Comparison of ENCODE assay signal across 22 cellular contexts in the genomic region with DNA sequence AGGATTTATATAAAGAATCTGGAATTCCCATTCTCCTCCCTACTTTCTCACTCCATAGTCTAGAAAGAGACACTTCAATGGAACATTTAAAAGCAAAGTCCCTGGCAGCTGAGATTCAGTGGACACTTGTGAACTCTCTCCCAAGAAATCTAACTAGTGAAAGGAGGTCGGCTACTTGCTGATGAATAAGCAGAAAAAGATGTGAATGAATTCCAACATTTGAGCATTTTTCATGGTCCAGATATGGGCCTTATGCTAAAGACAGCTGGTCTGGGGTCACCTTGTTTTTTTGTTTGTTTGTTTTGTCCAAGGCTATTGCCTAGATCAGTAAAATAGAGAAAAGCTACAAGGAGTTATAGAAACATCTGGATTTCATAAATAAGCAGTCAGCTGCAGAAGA.
"Had no signal": no experiment of that assay in that cellular context is flagged by ENCODE, and none has a peak within 500 bp of the region (broad histone marks: within the 10 kb centered on the region; RNA-seq: fewer than 3 reads in every experiment).

No MANE protein-coding gene starts in this region.

- DNase-seq: foreskin melanocyte; head of caudate nucleus; left colon; left ventricle myocardium superior; mesenchymal stem cell; midbrain; naive B cell; occipital lobe; pancreas; right cardiac atrium; stimulated activated CD4-positive, alpha-beta T cell treated with anti-CD3 and anti-CD28 coated beads, Interleukin-4, amount 100 ng/mL, for 1 hour; stimulated activated CD8-positive, alpha-beta memory T cell treated with anti-CD3 and anti-CD28 coated beads, Interleukin-4, amount 100 ng/mL, for 48 hours; tibial artery; upper lobe of left lung; uterus had no signal

- H3K4me2 ChIP-seq: hepatocyte had no signal

- H3K9me3 ChIP-seq: pancreas, tibial artery, upper lobe of left lung, uterus had no signal

- H3K27me3 Mint-ChIP-seq: dendritic cell treated with granulocyte-macrophage colony-stimulating factor and Interleukin-4, amounts not matched to agents 40 ng/mL and 50 ng/mL, for 4 days; naive B cell; progenitor cell of endocrine pancreas; stimulated activated naive CD8-positive, alpha-beta T cell treated with anti-CD3 and anti-CD28 coated beads, Interleukin-15, Interleukin-2, amounts not matched to agents 100 ng/mL and 50 ng/mL, for 24 hours had no signal

- H3K9me3 Mint-ChIP-seq: nephron; stimulated activated effector memory CD8-positive, alpha-beta T cell treated with anti-CD3 and anti-CD28 coated beads, Interleukin-12 subunit alpha, Interleukin-12 subunit beta, amount 100 ng/mL, for 72 hours had no signal

- H2AFZ ChIP-seq: hepatocyte had no signal

- H3K79me2 ChIP-seq: hepatocyte had no signal

- H3K4me3 ChIP-seq: hepatocyte, lung, pancreas, tibial artery, upper lobe of left lung, uterus had no signal

- H3K27me3 ChIP-seq: hepatocyte, pancreas, tibial artery, upper lobe of left lung, uterus had no signal

- H3K4me1 Mint-ChIP-seq: naive B cell; stimulated activated effector memory CD8-positive, alpha-beta T cell treated with anti-CD3 and anti-CD28 coated beads, Interleukin-12 subunit alpha, Interleukin-12 subunit beta, amount 100 ng/mL, for 72 hours had no signal

- H3K36me3 ChIP-seq: pancreas, tibial artery, upper lobe of left lung, uterus had no signal

- H3K27ac ChIP-seq: hepatocyte, pancreas, tibial artery, upper lobe of left lung, uterus had no signal

- H3K4me3 Mint-ChIP-seq: dendritic cell treated with granulocyte-macrophage colony-stimulating factor and Interleukin-4, amounts not matched to agents 40 ng/mL and 50 ng/mL, for 4 days; naive B cell; nephron; stimulated activated effector memory CD8-positive, alpha-beta T cell treated with anti-CD3 and anti-CD28 coated beads, Interleukin-12 subunit alpha, Interleukin-12 subunit beta, amount 100 ng/mL, for 72 hours; stimulated activated naive CD8-positive, alpha-beta T cell treated with anti-CD3 and anti-CD28 coated beads, Interleukin-15, Interleukin-2, amounts not matched to agents 100 ng/mL and 50 ng/mL, for 24 hours had no signal

- ATAC-seq: left colon; left ventricle myocardium superior; pancreas; right cardiac atrium; stimulated activated effector memory CD8-positive, alpha-beta T cell treated with anti-CD3 and anti-CD28 coated beads, Interleukin-12 subunit alpha, Interleukin-12 subunit beta, amount 100 ng/mL, for 72 hours had no signal

- H3K27ac Mint-ChIP-seq: dendritic cell treated with granulocyte-macrophage colony-stimulating factor and Interleukin-4, amounts not matched to agents 40 ng/mL and 50 ng/mL, for 4 days; naive B cell; nephron; progenitor cell of endocrine pancreas; stimulated activated effector memory CD8-positive, alpha-beta T cell treated with anti-CD3 and anti-CD28 coated beads, Interleukin-12 subunit alpha, Interleukin-12 subunit beta, amount 100 ng/mL, for 72 hours; stimulated activated naive CD8-positive, alpha-beta T cell treated with anti-CD3 and anti-CD28 coated beads, Interleukin-15, Interleukin-2, amounts not matched to agents 100 ng/mL and 50 ng/mL, for 24 hours had no signal

- H3K36me3 Mint-ChIP-seq: naive B cell; stimulated activated effector memory CD8-positive, alpha-beta T cell treated with anti-CD3 and anti-CD28 coated beads, Interleukin-12 subunit alpha, Interleukin-12 subunit beta, amount 100 ng/mL, for 72 hours had no signal

- FAIRE-seq: pancreas had no signal

- H3K4me1 ChIP-seq: pancreas, tibial artery, upper lobe of left lung, uterus had no signal
